ENCODE assay signal across 31 cellular contexts in the genomic region with DNA sequence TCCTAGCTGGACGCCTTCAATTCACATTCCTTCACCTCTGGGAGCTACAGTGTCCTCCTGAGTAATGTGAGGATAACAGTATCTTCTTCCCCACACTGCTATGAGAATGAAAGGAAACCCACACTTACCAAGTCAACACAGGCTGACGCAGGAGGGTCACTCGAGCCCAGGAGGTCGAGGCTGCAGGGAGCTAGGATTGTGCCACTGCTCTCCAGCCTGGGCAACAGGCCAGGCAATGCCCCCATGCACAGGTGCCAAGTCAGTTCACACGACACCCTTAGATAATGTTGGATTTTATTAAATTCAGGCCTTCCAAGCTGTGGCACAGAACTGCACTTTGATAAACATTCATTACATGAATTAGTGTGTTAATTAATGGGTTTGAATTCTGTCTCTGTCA. TPM values are rescaled to one million over a fixed set of nuclear protein-coding genes. Genes with fewer than 3 reads are reported as not detected.
"Had no signal": no experiment of that assay in that cellular context is flagged by ENCODE, and none has a peak within 500 bp of the region (broad histone marks: within the 10 kb centered on the region; RNA-seq: fewer than 3 reads in every experiment).

No MANE protein-coding gene starts in this region.

- H3K27me3 ChIP-seq: colonic mucosa, hepatocyte, ovary, thyroid gland had no signal

- H3K9me3 ChIP-seq: colonic mucosa, gastroesophageal sphincter, ovary, prostate gland, stomach, thyroid gland had no signal

- H3K4me3 Mint-ChIP-seq: activated CD4-positive, alpha-beta memory T cell treated with anti-CD3 and anti-CD28 coated beads for 36 hours; activated CD4-positive, alpha-beta T cell treated with anti-CD3 and anti-CD28 coated beads, Interleukin-2, amount 10 ng/mL, durations not matched to agents 24 days and 14 days; activated T-cell treated with anti-CD3 and anti-CD28 coated beads, Interleukin-2, amount 50 U/mL, for 4 hours; activated T-helper 17 cell treated with anti-CD3 and anti-CD28 coated beads, Interleukin-2, amount 50 U/mL, for 72 hours; naive B cell; nephron progenitor cell; stimulated activated naive B cell treated with anti-CD40 and anti-IgM and Interleukin-4, amounts not matched to agents 10 μg/mL and 1 μg/mL and 100 μg/mL, for 72 hours; T-helper 1 cell treated with Interleukin-12 subunit alpha and Interleukin-12 subunit beta and Interleukin-4 antibody, amounts not matched to agents 30 μg/mL and 1 μg/mL, for 36 hours had no signal

- H3K4me1 Mint-ChIP-seq: activated CD4-positive, alpha-beta T cell treated with anti-CD3 and anti-CD28 coated beads, Interleukin-2, amount 10 ng/mL, durations not matched to agents 24 days and 14 days; activated T-helper 17 cell treated with anti-CD3 and anti-CD28 coated beads, Interleukin-2, amount 50 U/mL, for 72 hours had no signal

- DNase-seq: activated CD4-positive, alpha-beta T cell treated with anti-CD3 and anti-CD28 coated beads, Interleukin-2, amount 10 ng/mL, durations not matched to agents 24 days and 14 days; activated CD4-positive, CD25-positive, alpha-beta regulatory T cell treated with anti-CD3 and anti-CD28 coated beads, Interleukin-2, amount 50 U/mL, for 72 hours; activated CD8-positive, alpha-beta memory T cell treated with anti-CD3 and anti-CD28 coated beads, Interleukin-2, amount 50 U/mL, for 4 hours; activated gamma-delta T cell treated with Interleukin-2 at 50 U/mL for 16 hours; activated T-cell treated with anti-CD3 and anti-CD28 coated beads, Interleukin-2, amount 50 U/mL, for 4 hours; cerebellar nuclear complex; colonic mucosa; effector memory CD4-positive, alpha-beta T cell; islet precursor cell; left ventricle myocardium superior; naive B cell; nephron progenitor cell; ovary; retina; small intestine; stimulated activated naive B cell treated with anti-CD40 and anti-IgM and Interleukin-4, amounts not matched to agents 10 μg/mL and 1 μg/mL and 100 μg/mL, for 72 hours; stomach; SW 1271; T-helper 9 cell; thyroid gland had no signal

- H3K27ac ChIP-seq: colonic mucosa, gastroesophageal sphincter, hepatocyte, ovary, prostate gland, stomach, thyroid gland had no signal

- H3K4me3 ChIP-seq: colonic mucosa, gastroesophageal sphincter, hepatocyte, ovary, prostate gland, stomach, thyroid gland had no signal

- H3K27ac Mint-ChIP-seq: activated CD4-positive, alpha-beta memory T cell treated with anti-CD3 and anti-CD28 coated beads for 36 hours; activated CD4-positive, alpha-beta T cell treated with anti-CD3 and anti-CD28 coated beads, Interleukin-2, amount 10 ng/mL, durations not matched to agents 24 days and 14 days; activated naive CD4-positive, alpha-beta T cell treated with anti-CD3 and anti-CD28 coated beads, Interleukin-2, amount 50 U/mL, for 72 hours; nephron progenitor cell; stimulated activated naive B cell treated with anti-CD40 and anti-IgM and Interleukin-4, amounts not matched to agents 10 μg/mL and 1 μg/mL and 100 μg/mL, for 72 hours; T-helper 1 cell treated with Interleukin-12 subunit alpha and Interleukin-12 subunit beta and Interleukin-4 antibody, amounts not matched to agents 30 μg/mL and 1 μg/mL, for 36 hours had no signal

- H3K36me3 Mint-ChIP-seq: activated CD4-positive, alpha-beta memory T cell treated with anti-CD3 and anti-CD28 coated beads for 36 hours; activated naive CD4-positive, alpha-beta T cell treated with anti-CD3 and anti-CD28 coated beads, Interleukin-2, amount 50 U/mL, for 72 hours; naive B cell; stimulated activated naive B cell treated with anti-CD40 and anti-IgM and Interleukin-4, amounts not matched to agents 10 μg/mL and 1 μg/mL and 100 μg/mL, for 72 hours had no signal

- H3K9me3 Mint-ChIP-seq: activated CD4-positive, alpha-beta memory T cell treated with anti-CD3 and anti-CD28 coated beads for 36 hours; activated CD4-positive, alpha-beta T cell treated with anti-CD3 and anti-CD28 coated beads, Interleukin-2, amount 10 ng/mL, durations not matched to agents 24 days and 14 days; activated naive CD4-positive, alpha-beta T cell treated with anti-CD3 and anti-CD28 coated beads, Interleukin-2, amount 50 U/mL, for 72 hours; activated T-cell treated with anti-CD3 and anti-CD28 coated beads, Interleukin-2, amount 50 U/mL, for 4 hours; activated T-helper 17 cell treated with anti-CD3 and anti-CD28 coated beads, Interleukin-2, amount 50 U/mL, for 72 hours; nephron progenitor cell; stimulated activated naive B cell treated with anti-CD40 and anti-IgM and Interleukin-4, amounts not matched to agents 10 μg/mL and 1 μg/mL and 100 μg/mL, for 72 hours; T-helper 1 cell treated with Interleukin-12 subunit alpha and Interleukin-12 subunit beta and Interleukin-4 antibody, amounts not matched to agents 30 μg/mL and 1 μg/mL, for 36 hours had no signal

- H3K36me3 ChIP-seq: colonic mucosa, gastroesophageal sphincter, ovary, prostate gland, stomach, thyroid gland had no signal

RNA-seq across cellular contexts. Expression of gene MATN1, which starts 31.9 kb away (rescaled TPM):
- total RNA-seq: bronchial epithelial cell, colonic mucosa, fibroblast of lung, fibroblast of villous mesenchyme, gastroesophageal sphincter, left ventricle myocardium superior, ureter had no signal
